ENCODE assay signal across 9 cellular contexts in genomic region chr7:17546206-17546998, GRCh38.
A peak's percentile ranks its signal among the peaks of the same experiment; 100 is the strongest.
DNase-seq lines count a peak whose midpoint lies in the region; ATAC-seq, FAIRE-seq and TF ChIP-seq lines count a peak whose summit lies in the region.
"Had no signal": no experiment of that assay in that cellular context is flagged by ENCODE, and none has a peak within 500 bp of the region (broad histone marks: within the 10 kb centered on the region; RNA-seq: fewer than 3 reads in every experiment).

No MANE protein-coding gene starts in this region.

- POLR2A ChIA-PET in A549 (lab: Yijun Ruan, JAX), result no interaction called here

- peak in 1 of 2 experiments; percentile 25; a peak in 2 of 5 replicates for TF ChIP-seq RAD21 in A549 (conservative IDR thresholded peaks at IDR 0.05 in 1 of 2, IDR thresholded peaks at IDR 0.05 in 1 of 2)

- FAIRE-seq in A549 (lab: Jason Lieb, UNC), result no peak

- WGBS in A549 (ENCODE audit: missing lambda C conversion rate), result 82% methylated on average over 4 of the region's 4 CpGs

- TF ChIP-seq POLR2A in A549 (IDR thresholded peaks at IDR 0.05; ENCODE audit: low read length), result no peak

- H3K4me1 ChIP-seq in A549, result peaks cover 12% of the 10 kb centered on the region; the same call in 2 of the 3 replicates

- ATAC-seq in A549 (no peak), HG03025 (IDR thresholded peaks at IDR 0.05; ENCODE audit: low FRiP score, unreplicated experiment) (no peak)

- TF ChIP-seq CTCF in A549 (IDR thresholded peaks at IDR 0.05), result no peak
- TF ChIP-seq CTCF in epithelial cell of esophagus (IDR thresholded peaks at IDR 0.05; ENCODE audit: insufficient read depth, low read depth, low read length, missing control alignments), result no peak

- 0 out of 3 replicates have a peak overlapping the region, but pooled peaks have one; percentile 13 for H3K4me2 ChIP-seq in A549

- CTCF ChIA-PET in A549 (lab: Yijun Ruan, JAX), result no interaction called here

- DNase-seq in A549 (ENCODE audit: low read depth in 1 of 2, low spot score in 1 of 2), result peak in 1 of 2 experiments; percentile 47
- DNase-seq in MV-4-11 (lab: John Stamatoyannopoulos, UW), result peak; percentile 99
- DNase-seq in epithelial cell of esophagus (ENCODE audit: low read depth), result peak; percentile 59
- peak; percentile 1 for DNase-seq in midbrain (lab: John Stamatoyannopoulos, UW)
- no peak for DNase-seq in stimulated activated naive CD4-positive, alpha-beta T cell treated with Interleukin-2 at 50 U/mL for 16 hours (lab: John Stamatoyannopoulos, UW)
- DNase-seq in CD1c-positive myeloid dendritic cell (ENCODE audit: extremely low spot score), result no peak
- DNase-seq in DMS153 treated with DMSO at 0.1 percent for 48 hours (lab: John Stamatoyannopoulos, UW; ENCODE audit: unreplicated experiment), result no peak
- DNase-seq: anterior cingulate cortex had no signal

- 0 out of 6 replicates have a peak overlapping the region, but pooled peaks of 1 of the 2 experiments have one; percentile 48 for H3K27ac ChIP-seq in A549

- TF ChIP-seq EP300 in A549 (IDR thresholded peaks at IDR 0.05), result peak; percentile 39 to 66; a peak in 3 of 5 replicates

- H3K9me3 ChIP-seq in A549, result no peaks in the 10 kb centered on the region

- H3K4me3 ChIP-seq in A549 (no peak overlapping the region), epithelial cell of esophagus (ENCODE audit: low read length) (no peak overlapping the region)

TF ChIP-seq in A549, 52 proteins besides CTCF, POLR2A, EP300 and RAD21:
- TF ChIP-seq JUNB (IDR thresholded peaks at IDR 0.05) (peak; percentile 73; the same call in 1 of the 2 replicates), CEBPB (IDR thresholded peaks at IDR 0.05) (peak; percentile 6 to 29; a peak in 1 of 4 replicates), JUN (IDR thresholded peaks at IDR 0.05) (0 out of 5 replicates have a peak, but pooled peaks of 1 of the 2 experiments have one; percentile 27), HOXB13 (CRISPR knock-in tag; IDR thresholded peaks at IDR 0.05; ENCODE audit: low read depth) (no peak), BCL3 (IDR thresholded peaks at IDR 0.05) (0 out of 3 replicates have a peak, but pooled peaks have one; percentile 48), FOSL2 (IDR thresholded peaks at IDR 0.05) (0 out of 2 replicates have a peak, but pooled peaks have one; percentile 42), FOSL2 (CRISPR knock-in tag; IDR thresholded peaks at IDR 0.05) (peak; percentile 45), ZFP36 (IDR thresholded peaks at IDR 0.05; ENCODE audit: borderline replicate concordance, partially characterized antibody) (no peak), HES2 (IDR thresholded peaks at IDR 0.05) (peak; percentile 57; the same call in 1 of the 2 replicates)

Comparison
In these comparisons a context has a peak if more than half of its experiments do, and no peak if none do; other contexts are left out.
1. DNase-seq: peak in MV-4-11 (single experiment), epithelial cell of esophagus (single experiment) and midbrain (single experiment); none in stimulated activated naive CD4-positive, alpha-beta T cell treated with Interleukin-2 at 50 U/mL for 16 hours (single experiment), CD1c-positive myeloid dendritic cell (single experiment) and DMS153 treated with DMSO at 0.1 percent for 48 hours (single experiment).